Comparison of ENCODE assay signal across 22 cellular contexts in the genomic region with DNA sequence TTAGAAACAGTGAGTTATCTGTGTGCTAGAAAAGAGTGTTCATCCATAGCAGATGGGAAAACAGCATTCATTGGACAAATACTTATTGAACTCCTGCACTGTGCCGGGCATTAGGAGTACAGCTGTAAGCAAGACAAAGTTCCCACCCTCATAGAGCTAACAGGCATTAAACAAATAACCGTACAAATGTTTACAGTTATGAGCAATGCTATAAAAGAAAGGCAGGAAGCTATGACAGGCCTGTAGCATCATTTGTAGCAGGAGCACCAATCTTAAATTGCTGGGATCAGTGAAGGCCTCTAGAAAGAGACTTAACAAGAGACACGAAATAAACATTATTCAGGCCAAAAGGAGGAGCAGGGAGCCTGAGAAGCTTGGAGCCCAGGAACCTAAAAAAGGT. TPM values are rescaled to one million over a fixed set of nuclear protein-coding genes. Genes with fewer than 3 reads are reported as not detected.
DNase-seq lines count a peak whose midpoint lies in the region; ATAC-seq and TF ChIP-seq lines count a peak whose summit lies in the region.
"Had no signal": no experiment of that assay in that cellular context is flagged by ENCODE, and none has a peak within 500 bp of the region (broad histone marks: within the 10 kb centered on the region; RNA-seq: fewer than 3 reads in every experiment).

No MANE protein-coding gene starts in this region.

- DNase-seq in EH (ENCODE audit: low read depth) (peak; percentile 42), PC-3 (peak; percentile 75), fibroblast of pulmonary artery (ENCODE audit: low read depth) (peak; percentile 11), mucosa of descending colon (no peak), T1000 (lab: John Stamatoyannopoulos, UW) (no peak), ACHN (no peak), NCI-H146 (lab: John Stamatoyannopoulos, UW) (no peak)
- DNase-seq: BE2C; CD4-positive, alpha-beta memory T cell; DMS79 treated with DMSO at 0.1 percent for 48 hours; GF-D8; GOT3; KG1; NCI-H1048; NCI-H1436 treated with DMSO at 0.1 percent for 48 hours; NCI-H2081; NCI-H82; Peyer's patch; SK-N-SH had no signal

- H3K4me3 ChIP-seq in PC-3 (ENCODE audit: low read length) = no peak overlapping the region
- H3K4me3 ChIP-seq in fibroblast of pulmonary artery (replicated peaks; ENCODE audit: low read depth, low read length) = no peak overlapping the region
- H3K4me3 ChIP-seq in mucosa of descending colon = no peak overlapping the region
- H3K4me3 ChIP-seq: Peyer's patch had no signal

- no TSS peak for BruUV-seq in PC-3 (replicated peaks; lab: Mats Ljungman, UMichigan)

- no peaks in the 10 kb centered on the region for H3F3A ChIP-seq in PC-3 (ENCODE audit: low read length, unreplicated experiment)

- peak overlapping the region; percentile 62 for H3K9ac ChIP-seq in PC-3 (ENCODE audit: low read length)
- H3K9ac ChIP-seq: SK-N-SH had no signal

- POLR2A ChIA-PET in PC-3 (lab: Charles Lee; ENCODE audit: unreplicated experiment) = interaction anchor here (0.6 kb wide), 1 partner anchor 29 kb away, joined by 4 read pairs; no protein-coding TSS in a partner anchor

- in situ Hi-C loops in ACHN (cut with HindIII; ENCODE audit: low pct_ligation_motif_present, low pct_unique_long_range_greater_than_20kb, low sequenced_read_pairs) = no loop called here

- H3K4me1 ChIP-seq in PC-3 (ENCODE audit: insufficient read depth, low read length) (peaks cover 38% of the 10 kb centered on the region), mucosa of descending colon (ENCODE audit: low read depth) (no peaks in the 10 kb centered on the region)
- H3K4me1 ChIP-seq: BE2C had no signal

- TF ChIP-seq CTCF in PC-3 (conservative IDR thresholded peaks at IDR 0.05; ENCODE audit: low read depth, low read length) (no peak), fibroblast of pulmonary artery (IDR thresholded peaks at IDR 0.05; ENCODE audit: low read length, missing control alignments) (no peak), mucosa of descending colon (IDR thresholded peaks at IDR 0.05) (no peak)

- H3K36me3 ChIP-seq in PC-3 (ENCODE audit: low read depth, low read length) (no peaks in the 10 kb centered on the region), mucosa of descending colon (ENCODE audit: low read depth) (no peaks in the 10 kb centered on the region)
- H3K36me3 ChIP-seq: BE2C had no signal

- H2AFZ ChIP-seq in PC-3 (ENCODE audit: low read length) = 0 out of 2 replicates have a peak overlapping the region, but pooled peaks have one; percentile 54

- intact Hi-C loops in PC-3 (cut with micrococcal nuclease) (loop anchor here (1.0 kb wide), 1 partner anchor 105 kb away; no protein-coding TSS in a partner anchor), mucosa of descending colon (cut with DNase I, micrococcal nuclease) (no loop called here)

- no peaks in the 10 kb centered on the region for H4K20me1 ChIP-seq in PC-3 (ENCODE audit: low read length)

- ATAC-seq in PC-3 (peak; percentile 82), mucosa of descending colon (peak; percentile 39), GM18868 (IDR thresholded peaks at IDR 0.05; ENCODE audit: unreplicated experiment) (no peak)
- ATAC-seq: Right ventricle myocardium inferior had no signal

- no peaks in the 10 kb centered on the region for H3K9me3 ChIP-seq in PC-3 (ENCODE audit: low read length)
- H3K9me3 ChIP-seq in mucosa of descending colon = no peaks in the 10 kb centered on the region
- H3K9me3 ChIP-seq: BE2C, Peyer's patch, SK-N-SH had no signal

- peak overlapping the region; percentile 92 for H3K27ac ChIP-seq in PC-3 (ENCODE audit: low read length)

- no peaks in the 10 kb centered on the region for H3K27me3 ChIP-seq in PC-3 (ENCODE audit: low read length)
- H3K27me3 ChIP-seq: BE2C, Peyer's patch had no signal

- H3K79me2 ChIP-seq in PC-3 (ENCODE audit: low read length) = no peaks in the 10 kb centered on the region

- peak overlapping the region; percentile 51 for H3K4me2 ChIP-seq in PC-3 (ENCODE audit: low read length)
- H3K4me2 ChIP-seq: SK-N-SH had no signal

- CTCF ChIA-PET in PC-3 (lab: Charles Lee) = interaction anchor here (1.1 kb wide), 1 partner anchor 54 kb away, joined by 4 read pairs; no protein-coding TSS in a partner anchor

- H3K9me2 ChIP-seq in PC-3 (replicated peaks; ENCODE audit: low read length) = no peaks in the 10 kb centered on the region
- H3K9me2 ChIP-seq: SK-N-SH had no signal

RNA-seq across cellular contexts. Expression of a gene that starts 15.6 kb away (rescaled TPM):
- total RNA-seq in PC-3 (2014; rRNA removed) (not detected in 2 replicates), mucosa of descending colon (10 to 100 TPM in 1 of 3 donors, 1 to 10 TPM in 2; 5.9 to 14.0 (median 6.7) TPM)
- total RNA-seq: NCI-H460 had no signal

RNA-seq across cellular contexts. Expression of a gene that starts 39.4 kb away (rescaled TPM):
- total RNA-seq in PC-3 (2014; rRNA removed) (3.1 and 5.2 TPM in 2 replicates), mucosa of descending colon (100 to 1,000 TPM in 1 of 3 donors, 10 to 100 TPM in 2; 38.6 to 211 (median 45.5) TPM)
- total RNA-seq: CD4-positive, alpha-beta memory T cell; NCI-H460; Right ventricle myocardium inferior had no signal

Comparison
In these comparisons a context has a peak if more than half of its experiments do, and no peak if none do; other contexts are left out.
1. DNase-seq: peak in EH (single experiment), PC-3 (single experiment) and fibroblast of pulmonary artery (single experiment); none in mucosa of descending colon (0 of 3), T1000 (single experiment), ACHN (single experiment) and NCI-H146 (single experiment).